12 cellular contexts compared by ENCODE assay signal in genomic region chr11:64353761-64354506, GRCh38. TPM values are rescaled to one million over a fixed set of nuclear protein-coding genes. Genes with fewer than 3 reads are reported as not detected.
DNase-seq lines count a peak whose midpoint lies in the region; ATAC-seq, FAIRE-seq and TF ChIP-seq lines count a peak whose summit lies in the region.
"Had no signal": no experiment of that assay in that cellular context is flagged by ENCODE, and none has a peak within 500 bp of the region (broad histone marks: within the 10 kb centered on the region; RNA-seq: fewer than 3 reads in every experiment).

No MANE protein-coding gene starts in this region.

- no peak overlapping the region for H3K18ac ChIP-seq in IMR-90 (ENCODE audit: low read depth, low read length)

- TF ChIP-seq CTCF in IMR-90 (conservative IDR thresholded peaks at IDR 0.05; ENCODE audit: low read depth, low read length): no peak
- TF ChIP-seq CTCF in K562 (IDR thresholded peaks at IDR 0.05 in 2 of 3, conservative IDR thresholded peaks at IDR 0.05 in 1 of 3; ENCODE audit: insufficient read depth in 2 of 3, low read depth in 1 of 3, low read length in 3 of 3): no peak
- TF ChIP-seq CTCF in right lobe of liver (IDR thresholded peaks at IDR 0.05): no peak

- peak overlapping the region; percentile 26 for H2AK9ac ChIP-seq in IMR-90 (replicated peaks; ENCODE audit: low read depth, low read length, poor library complexity)

- TF ChIP-seq RAD21 in IMR-90 (IDR thresholded peaks at IDR 0.05; ENCODE audit: low read length) (no peak), K562 (CRISPR knock-in tag; conservative IDR thresholded peaks at IDR 0.05 in 1 of 2, IDR thresholded peaks at IDR 0.05 in 1 of 2) (no peak)

- peaks cover 0 to 45% (median 0%) of the 10 kb centered on the region in 11 experiments; a peak in 7 of 22 replicates for H3K27me3 ChIP-seq in BLaER1 treated with 17β-estradiol and CSF1 and Interleukin-3, amounts not matched to agents 10 nM and 100 nM
- H3K27me3 ChIP-seq in IMR-90 (ENCODE audit: control insufficient read depth, insufficient read depth, low read length) (no peaks in the 10 kb centered on the region), K562 (ENCODE audit: control insufficient read depth in 2 of 2, insufficient read depth in 2 of 2, low read length in 2 of 2) (no peaks in the 10 kb centered on the region), right lobe of liver (no peaks in the 10 kb centered on the region)

- no peak for TF ChIP-seq EP300 in K562 (IDR thresholded peaks at IDR 0.05; ENCODE audit: low read length)

- H2BK20ac ChIP-seq in IMR-90 (ENCODE audit: low read depth, low read length): no peak overlapping the region

- H2AFZ ChIP-seq in IMR-90 (replicated peaks; ENCODE audit: low read length, poor library complexity) (no peak overlapping the region), K562 (ENCODE audit: low read depth, low read length) (no peak overlapping the region)

- no peak for FAIRE-seq in K562 (lab: Jason Lieb, UNC)
- FAIRE-seq: D721Med had no signal

- no peak overlapping the region for H3K56ac ChIP-seq in IMR-90 (ENCODE audit: extremely low read depth, insufficient read depth, low read length)

- peaks cover 0 to 31% (median 15%) of the 10 kb centered on the region in 11 experiments; a peak in 11 of 22 replicates for H4K20me1 ChIP-seq in BLaER1 treated with 17β-estradiol and CSF1 and Interleukin-3, amounts not matched to agents 10 nM and 100 nM
- H4K20me1 ChIP-seq in IMR-90 (ENCODE audit: insufficient read depth, low read length) (no peaks in the 10 kb centered on the region), K562 (replicated peaks; ENCODE audit: control insufficient read depth, insufficient read depth, low read length) (no peaks in the 10 kb centered on the region)

- no peak overlapping the region for H2BK5ac ChIP-seq in IMR-90 (ENCODE audit: low read depth, low read length, poor library complexity, severe bottlenecking)

- peak overlapping the region in 3 of 11 experiments; percentile 14 to 61 (median 56); a peak in 4 of 22 replicates for H3K9ac ChIP-seq in BLaER1 treated with 17β-estradiol and CSF1 and Interleukin-3, amounts not matched to agents 10 nM and 100 nM
- H3K9ac ChIP-seq in IMR-90 (ENCODE audit: low read depth, low read length) (no peak overlapping the region), K562 (ENCODE audit: insufficient read depth in 1 of 2, low read depth in 2 of 2, low read length in 2 of 2) (peak overlapping the region in 1 of 2 experiments; percentile 53; a peak in 2 of 4 replicates)

- no peak overlapping the region for H3K14ac ChIP-seq in IMR-90 (replicated peaks; ENCODE audit: low read depth, low read length)

- peaks cover 66 to 99% (median 96%) of the 10 kb centered on the region in 10 experiments for H3K4me1 ChIP-seq in BLaER1 treated with 17β-estradiol and CSF1 and Interleukin-3, amounts not matched to agents 10 nM and 100 nM
- H3K4me1 ChIP-seq in IMR-90 (ENCODE audit: control insufficient read depth, insufficient read depth, low read length): peaks cover 20% of the 10 kb centered on the region
- H3K4me1 ChIP-seq in K562 (replicated peaks in 1 of 2; ENCODE audit: control insufficient read depth in 2 of 2, insufficient read depth in 2 of 2, low read length in 2 of 2): peaks cover 32 to 84% of the 10 kb centered on the region in 2 experiments
- H3K4me1 ChIP-seq in right lobe of liver: peaks cover 0 to 21% (median 2%) of the 10 kb centered on the region in 4 donors

- no peak overlapping the region for H3K4me3 ChIP-seq in BLaER1 treated with 17β-estradiol and CSF1 and Interleukin-3, amounts not matched to agents 10 nM and 100 nM
- no peak overlapping the region for H3K4me3 ChIP-seq in IMR-90 (ENCODE audit: insufficient read depth, low read depth, low read length)
- no peak overlapping the region for H3K4me3 ChIP-seq in K562
- H3K4me3 ChIP-seq in right lobe of liver: no peak overlapping the region

- CTCF ChIA-PET in IMR-90 (lab: Yijun Ruan, JAX): interaction anchor here (1.6 to 2.8 kb wide), 2 partner anchors 22 to 36 kb away, joined by 17 to 27 read pairs; partner anchors contain the start of genes PRDX5 and TRMT112
- CTCF ChIA-PET in K562 (lab: Yijun Ruan, JAX; ENCODE audit: low intra/inter-chr PET ratio): interaction anchor here (0.8 to 2.5 kb wide), 2 partner anchors 37 to 82 kb away, joined by 4 to 19 read pairs; partner anchors contain the start of genes PRDX5 and TRMT112

- no peak overlapping the region for H2BK120ac ChIP-seq in IMR-90 (ENCODE audit: low read depth, low read length)

- H2BK15ac ChIP-seq in IMR-90 (ENCODE audit: low read depth, low read length): no peak overlapping the region

- POLR2A ChIA-PET in IMR-90 (lab: Charles Lee; ENCODE audit: unreplicated experiment) (no interaction called here), K562 (lab: Yijun Ruan, JAX) (interaction anchor here (0.6 to 3.0 kb wide), 5 partner anchors 12 to 111 kb away, joined by 3 to 20 read pairs (median 3); no protein-coding TSS in a partner anchor)

- in situ Hi-C loops in IMR-90 (cut with MboI; ENCODE audit: low sequenced_read_pairs) (no loop called here), K562 (cut with MboI) (no loop called here)

- H3K23ac ChIP-seq in IMR-90 (ENCODE audit: low read depth, low read length): no peak overlapping the region

- peaks cover 15% of the 10 kb centered on the region; the same call in 2 of the 3 replicates for H3K79me2 ChIP-seq in K562 (ENCODE audit: control insufficient read depth, insufficient read depth, low read length)

- no peaks in the 10 kb centered on the region for H3K36me3 ChIP-seq in BLaER1 treated with 17β-estradiol and CSF1 and Interleukin-3, amounts not matched to agents 10 nM and 100 nM
- H3K36me3 ChIP-seq in IMR-90 (ENCODE audit: control insufficient read depth, insufficient read depth, low read length): no peaks in the 10 kb centered on the region
- H3K36me3 ChIP-seq in K562 (ENCODE audit: control insufficient read depth, insufficient read depth, low read length): no peaks in the 10 kb centered on the region
- no peaks in the 10 kb centered on the region for H3K36me3 ChIP-seq in right lobe of liver

- ATAC-seq in IMR-90 (ENCODE audit: low read depth) (no peak), K562 (no peak), right lobe of liver (peak in 1 of 4 donors; percentile 36), GM18505 (IDR thresholded peaks at IDR 0.05; ENCODE audit: unreplicated experiment) (no peak), sciatic nerve (no peak)
- ATAC-seq: HCT116 had no signal

- no TSS peak for BruUV-seq in IMR-90 (replicated peaks; lab: Mats Ljungman, UMichigan)
- no TSS peak for BruUV-seq in K562 (replicated peaks; lab: Mats Ljungman, UMichigan)

- no peak overlapping the region for H3K27ac ChIP-seq in BLaER1 treated with 17β-estradiol and CSF1 and Interleukin-3, amounts not matched to agents 10 nM and 100 nM
- H3K27ac ChIP-seq in IMR-90 (ENCODE audit: insufficient read depth, low read length) (no peak overlapping the region), K562 (ENCODE audit: extremely low read depth, low read depth, low read length) (no peak overlapping the region), right lobe of liver (no peak overlapping the region)

- TF ChIP-seq POLR2A in IMR-90 (IDR thresholded peaks at IDR 0.05; ENCODE audit: low read depth, low read length): no peak
- TF ChIP-seq POLR2A in K562 (conservative IDR thresholded peaks at IDR 0.05): no peak
- TF ChIP-seq POLR2A in right lobe of liver (IDR thresholded peaks at IDR 0.05): no peak
- no peak for TF ChIP-seq POLR2A in GM18505 (IDR thresholded peaks at IDR 0.05; ENCODE audit: borderline replicate concordance, extremely low read depth, insufficient read depth, insufficient read length)

- no peaks in the 10 kb centered on the region for H3K9me3 ChIP-seq in BLaER1 treated with 17β-estradiol and CSF1 and Interleukin-3, amounts not matched to agents 10 nM and 100 nM (replicated peaks in 1 of 11)
- H3K9me3 ChIP-seq in IMR-90 (ENCODE audit: control insufficient read depth, insufficient read depth, low read length) (no peaks in the 10 kb centered on the region), K562 (replicated peaks; ENCODE audit: control insufficient read depth, insufficient read depth, low read depth, low read length) (no peaks in the 10 kb centered on the region), right lobe of liver (no peaks in the 10 kb centered on the region)

- peaks cover 0 to 18% of the 10 kb centered on the region in 2 experiments; a peak in 3 of 4 replicates for H3K79me1 ChIP-seq in IMR-90 (ENCODE audit: low read depth in 1 of 2, low read length in 2 of 2)

- no peak overlapping the region for H4K91ac ChIP-seq in IMR-90 (ENCODE audit: insufficient read depth, low read depth, low read length)

- H2AK5ac ChIP-seq in IMR-90 (ENCODE audit: low read depth, low read length): no peak overlapping the region

- no peak overlapping the region for H3K4ac ChIP-seq in IMR-90 (ENCODE audit: low read depth, low read length)

- no CpG with 5 or more reads among the region's 16 CpGs for WGBS in IMR-90 (ENCODE audit: extremely low coverage in 2 of 2, insufficient read length in 1 of 2), 2 experiments
- 64% methylated on average over 11 of the region's 16 CpGs for WGBS in K562 (ENCODE audit: insufficient coverage, low coverage, missing lambda C conversion rate)
- 83% methylated on average over 2 of the region's 16 CpGs for WGBS in right lobe of liver (ENCODE audit: insufficient coverage, low coverage, low lambda C conversion rate, missing lambda C conversion rate)

- DNase-seq in IMR-90 (no peak), K562 (ENCODE audit: extremely low read depth in 1 of 4, low spot score in 3 of 4) (no peak), right lobe of liver (peak in 2 of 3 donors; percentile 45 to 64), OCI-M2 (lab: John Stamatoyannopoulos, UW; ENCODE audit: unreplicated experiment) (no peak), sciatic nerve (ENCODE audit: low spot score) (no peak)
- DNase-seq: NCI-H1694 treated with DMSO at 0.1 percent for 48 hours, NCI-H524, Right ventricle myocardium superior had no signal

- H3K9me1 ChIP-seq in IMR-90 (ENCODE audit: insufficient read depth, low read length): peaks cover 10% of the 10 kb centered on the region; the same call in 1 of the 2 replicates
- peaks cover 3% of the 10 kb centered on the region for H3K9me1 ChIP-seq in K562 (ENCODE audit: control insufficient read depth, insufficient read depth, low read length)

- H3K4me2 ChIP-seq in BLaER1 treated with 17β-estradiol and CSF1 and Interleukin-3, amounts not matched to agents 10 nM and 100 nM: peak overlapping the region in 9 of 11 experiments; percentile 79 to 99 (median 94); a peak in 19 of 22 replicates
- H3K4me2 ChIP-seq in IMR-90 (ENCODE audit: low read depth, low read length) (no peak overlapping the region), K562 (ENCODE audit: insufficient read depth, low read length) (no peak overlapping the region)

- no peak overlapping the region for H4K8ac ChIP-seq in IMR-90 (ENCODE audit: low read depth in 2 of 2, low read length in 2 of 2)

- intact Hi-C loops in IMR-90 (cut with micrococcal nuclease): no loop called here
- intact Hi-C loops in K562 (cut with micrococcal nuclease): no loop called here
- intact Hi-C loops in right lobe of liver (cut with DNase I): no loop called here
- intact Hi-C loops in sciatic nerve (cut with DNase I): no loop called here

- H4K5ac ChIP-seq in IMR-90 (ENCODE audit: low read depth, low read length): no peak overlapping the region

- dilution Hi-C loops in IMR-90 (cut with HindIII; ENCODE audit: low sequenced_read_pairs, unreplicated experiment): no loop called here

RNA-seq across cellular contexts. Expression of gene RPS6KA4, which starts 5.0 kb away (rescaled TPM):
- 43.3 and 52.9 TPM in 2 replicates for total RNA-seq in IMR-90 (2012; rRNA removed)
- polyA plus RNA-seq in IMR-90 (2012; rRNA removed): 38.8 and 46.7 TPM in 2 replicates
- 36.4 and 60.6 TPM in 2 replicates for polyA plus RNA-seq in IMR-90 (2012; cell fraction: cytosol; rRNA removed)
- polyA plus RNA-seq in IMR-90 (2012; cell fraction: nucleus; rRNA removed; ENCODE audit: low replicate concordance): 52.0 and 125 TPM in 2 replicates
- 33.5 and 109 TPM in 2 replicates for total RNA-seq in K562 (2011; cell fraction: chromatin; rRNA removed; ENCODE audit: low replicate concordance)
- total RNA-seq in K562 (2011; cell fraction: nucleolus; rRNA removed): 69.5 and 71.5 TPM in 2 replicates
- 35.5 and 40.0 TPM in 2 replicates for total RNA-seq in K562 (2011; cell fraction: nucleoplasm; rRNA removed)
- total RNA-seq in K562 (2014; rRNA removed): 19.1 and 23.0 TPM in 2 replicates
- 4.5 and 7.2 TPM in 2 replicates for total RNA-seq in K562 (2014; rRNA removed; fragmentation: Illumina TruSeq; extraction: Trizol)
- total RNA-seq in K562 (2015; rRNA removed; fragmentation: Illumina TruSeq; extraction: Trizol): 13.3 and 15.6 TPM in 2 replicates
- 20.4 and 23.8 TPM in 2 replicates for total RNA-seq in K562 (2021)
- 9.8 and 12.0 TPM in 2 replicates for polyA plus RNA-seq in K562 (2011; rRNA removed)
- polyA plus RNA-seq in K562 (2011; cell fraction: cytosol; rRNA removed): 8.3 and 20.1 TPM in 2 replicates
- polyA plus RNA-seq in K562 (2011; cell fraction: nucleus; rRNA removed): 42.6 and 76.4 TPM in 2 replicates
- 16.0 and 24.3 TPM in 2 replicates for polyA plus RNA-seq in K562 (2012)
- polyA plus RNA-seq in K562 (2014; fragmentation: Illumina TruSeq; extraction: Trizol): 6.7 and 10.2 TPM in 2 replicates
- under 1 TPM; 0.15 to 0.27 TPM for polyA plus RNA-seq in K562 (2014; fragmentation: Nextera tagmentation; extraction: Ambion mirVana)
- 16.0 and 17.3 TPM in 2 replicates for polyA plus RNA-seq in K562 (2014; rRNA removed)
- polyA minus RNA-seq in K562 (2011; rRNA and poly(A)+ RNA removed): 4.6 and 9.7 TPM in 2 replicates
- polyA minus RNA-seq in K562 (2011; cell fraction: cytosol; rRNA and poly(A)+ RNA removed): 13.5 and 19.8 TPM in 2 replicates
- 24.9 and 30.8 TPM in 2 replicates for polyA minus RNA-seq in K562 (2011; cell fraction: nucleus; rRNA and poly(A)+ RNA removed)
- total RNA-seq in right lobe of liver: 10 to 100 TPM in 3 of 6 experiments, 1 to 10 TPM in 3; 6.6 to 17.9 (median 10.3) TPM
- total RNA-seq in sciatic nerve: 23.8 TPM

RNA-seq across cellular contexts. Expression of gene CCDC88B, which starts 13.9 kb away (rescaled TPM):
- total RNA-seq in IMR-90 (2012; rRNA removed) (1.3 and 1.7 TPM in 2 replicates), K562 (2014; rRNA removed) (15.2 and 16.1 TPM in 2 replicates), K562 (2014; rRNA removed; fragmentation: Illumina TruSeq; extraction: Trizol) (2.7 and 4.7 TPM in 2 replicates), K562 (2015; rRNA removed; fragmentation: Illumina TruSeq; extraction: Trizol) (10.3 and 12.1 TPM in 2 replicates), K562 (2021) (11.9 and 13.0 TPM in 2 replicates), right lobe of liver (10 to 100 TPM in 1 of 6 experiments, 1 to 10 TPM in 5; 2.4 to 10.6 (median 4.9) TPM), sciatic nerve (12.9 TPM)
- polyA plus RNA-seq in IMR-90 (2012; rRNA removed) (2.5 and 3.1 TPM in 2 replicates), K562 (2011; rRNA removed) (5.2 and 10.7 TPM in 2 replicates), K562 (2014; fragmentation: Illumina TruSeq; extraction: Trizol) (7.9 and 13.4 TPM in 2 replicates), K562 (2014; fragmentation: Nextera tagmentation; extraction: Ambion mirVana) (1 to 10 TPM in 1 of 2 experiments, under 1 TPM in 1; 0.13 to 1.7 TPM), K562 (2014; rRNA removed) (16.3 and 18.1 TPM in 2 replicates)
- 2.6 and 2.9 TPM in 2 replicates for polyA plus RNA-seq in IMR-90 (2012; cell fraction: cytosol; rRNA removed)
- 2.4 and 3.8 TPM in 2 replicates for polyA plus RNA-seq in IMR-90 (2012; cell fraction: nucleus; rRNA removed; ENCODE audit: low replicate concordance)
- total RNA-seq in K562 (2011; cell fraction: chromatin; rRNA removed; ENCODE audit: low replicate concordance): 6.1 and 13.7 TPM in 2 replicates
- 8.7 and 12.0 TPM in 2 replicates for total RNA-seq in K562 (2011; cell fraction: nucleolus; rRNA removed)
- 7.3 and 11.5 TPM in 2 replicates for total RNA-seq in K562 (2011; cell fraction: nucleoplasm; rRNA removed)
- 10.3 and 16.8 TPM in 2 replicates for polyA plus RNA-seq in K562 (2011; cell fraction: cytosol; rRNA removed)
- polyA plus RNA-seq in K562 (2011; cell fraction: nucleus; rRNA removed): 13.5 and 14.6 TPM in 2 replicates
- 10.6 and 21.0 TPM in 2 replicates for polyA plus RNA-seq in K562 (2012)
- 1.2 and 1.5 TPM in 2 replicates for polyA minus RNA-seq in K562 (2011; rRNA and poly(A)+ RNA removed)
- 2.2 and 7.0 TPM in 2 replicates for polyA minus RNA-seq in K562 (2011; cell fraction: cytosol; rRNA and poly(A)+ RNA removed)
- 2.2 and 5.9 TPM in 2 replicates for polyA minus RNA-seq in K562 (2011; cell fraction: nucleus; rRNA and poly(A)+ RNA removed)

RNA-seq across cellular contexts. Expression of gene PRDX5, which starts 36.0 kb away (rescaled TPM):
- total RNA-seq in IMR-90 (2012; rRNA removed): 120 and 160 TPM in 2 replicates
- polyA plus RNA-seq in IMR-90 (2012; rRNA removed): 292 and 332 TPM in 2 replicates
- polyA plus RNA-seq in IMR-90 (2012; cell fraction: cytosol; rRNA removed): 766 and 775 TPM in 2 replicates
- 159 and 265 TPM in 2 replicates for polyA plus RNA-seq in IMR-90 (2012; cell fraction: nucleus; rRNA removed; ENCODE audit: low replicate concordance)
- 9.0 and 17.1 TPM in 2 replicates for total RNA-seq in K562 (2011; cell fraction: chromatin; rRNA removed; ENCODE audit: low replicate concordance)
- total RNA-seq in K562 (2011; cell fraction: nucleolus; rRNA removed): 29.9 and 32.4 TPM in 2 replicates
- total RNA-seq in K562 (2011; cell fraction: nucleoplasm; rRNA removed): 24.6 and 37.6 TPM in 2 replicates
- 252 and 268 TPM in 2 replicates for total RNA-seq in K562 (2014; rRNA removed)
- total RNA-seq in K562 (2014; rRNA removed; fragmentation: Illumina TruSeq; extraction: Trizol): 73.0 and 93.8 TPM in 2 replicates
- 200 and 204 TPM in 2 replicates for total RNA-seq in K562 (2015; rRNA removed; fragmentation: Illumina TruSeq; extraction: Trizol)
- total RNA-seq in K562 (2021): 124 and 154 TPM in 2 replicates
- 224 and 254 TPM in 2 replicates for polyA plus RNA-seq in K562 (2011; rRNA removed)
- 384 and 485 TPM in 2 replicates for polyA plus RNA-seq in K562 (2011; cell fraction: cytosol; rRNA removed)
- polyA plus RNA-seq in K562 (2011; cell fraction: nucleus; rRNA removed): 86.4 and 132 TPM in 2 replicates
- polyA plus RNA-seq in K562 (2012): 288 and 343 TPM in 2 replicates
- 209 and 212 TPM in 2 replicates for polyA plus RNA-seq in K562 (2014; fragmentation: Illumina TruSeq; extraction: Trizol)
- polyA plus RNA-seq in K562 (2014; fragmentation: Nextera tagmentation; extraction: Ambion mirVana): 10 to 100 TPM; 40.8 to 64.2 TPM
- polyA plus RNA-seq in K562 (2014; rRNA removed): 327 and 356 TPM in 2 replicates
- polyA minus RNA-seq in K562 (2011; rRNA and poly(A)+ RNA removed): 63.6 and 63.9 TPM in 2 replicates
- 41.2 and 61.9 TPM in 2 replicates for polyA minus RNA-seq in K562 (2011; cell fraction: cytosol; rRNA and poly(A)+ RNA removed)
- polyA minus RNA-seq in K562 (2011; cell fraction: nucleus; rRNA and poly(A)+ RNA removed): 10.1 and 14.3 TPM in 2 replicates
- total RNA-seq in right lobe of liver: 100 to 1,000 TPM in 2 of 6 experiments, 10 to 100 TPM in 4; 84.0 to 172 (median 89.3) TPM
- total RNA-seq in sciatic nerve: 143 TPM

RNA-seq across cellular contexts. Expression of gene TRMT112, which starts 36.6 kb away (rescaled TPM):
- total RNA-seq in IMR-90 (2012; rRNA removed) (202 and 206 TPM in 2 replicates), K562 (2014; rRNA removed) (391 and 444 TPM in 2 replicates), K562 (2014; rRNA removed; fragmentation: Illumina TruSeq; extraction: Trizol) (126 and 162 TPM in 2 replicates), K562 (2015; rRNA removed; fragmentation: Illumina TruSeq; extraction: Trizol) (283 and 300 TPM in 2 replicates), K562 (2021) (274 and 296 TPM in 2 replicates), right lobe of liver (100 to 1,000 TPM in 2 of 6 experiments, 10 to 100 TPM in 4; 58.0 to 122 (median 85.3) TPM), sciatic nerve (149 TPM)
- polyA plus RNA-seq in IMR-90 (2012; rRNA removed) (173 and 206 TPM in 2 replicates), K562 (2011; rRNA removed) (242 and 243 TPM in 2 replicates), K562 (2014; fragmentation: Illumina TruSeq; extraction: Trizol) (266 and 297 TPM in 2 replicates), K562 (2014; fragmentation: Nextera tagmentation; extraction: Ambion mirVana) (100 to 1,000 TPM; 358 to 423 TPM), K562 (2014; rRNA removed) (377 and 449 TPM in 2 replicates)
- polyA plus RNA-seq in IMR-90 (2012; cell fraction: cytosol; rRNA removed): 669 and 1,019 TPM in 2 replicates
- polyA plus RNA-seq in IMR-90 (2012; cell fraction: nucleus; rRNA removed; ENCODE audit: low replicate concordance): 158 and 162 TPM in 2 replicates
- total RNA-seq in K562 (2011; cell fraction: chromatin; rRNA removed; ENCODE audit: low replicate concordance): 18.1 and 37.2 TPM in 2 replicates
- 57.9 and 58.8 TPM in 2 replicates for total RNA-seq in K562 (2011; cell fraction: nucleolus; rRNA removed)
- total RNA-seq in K562 (2011; cell fraction: nucleoplasm; rRNA removed): 45.5 and 47.9 TPM in 2 replicates
- 309 and 352 TPM in 2 replicates for polyA plus RNA-seq in K562 (2011; cell fraction: cytosol; rRNA removed)
- polyA plus RNA-seq in K562 (2011; cell fraction: nucleus; rRNA removed): 114 and 135 TPM in 2 replicates
- polyA plus RNA-seq in K562 (2012): 219 and 519 TPM in 2 replicates
- polyA minus RNA-seq in K562 (2011; rRNA and poly(A)+ RNA removed): 48.4 and 49.7 TPM in 2 replicates
- polyA minus RNA-seq in K562 (2011; cell fraction: cytosol; rRNA and poly(A)+ RNA removed): 63.0 and 85.5 TPM in 2 replicates
- polyA minus RNA-seq in K562 (2011; cell fraction: nucleus; rRNA and poly(A)+ RNA removed): 25.0 and 38.7 TPM in 2 replicates

RNA-seq across cellular contexts. Expression of gene ESRRA, which starts 48.6 kb away (rescaled TPM):
- 10.2 and 10.3 TPM in 2 replicates for total RNA-seq in IMR-90 (2012; rRNA removed)
- polyA plus RNA-seq in IMR-90 (2012; rRNA removed): 15.0 and 15.8 TPM in 2 replicates
- polyA plus RNA-seq in IMR-90 (2012; cell fraction: cytosol; rRNA removed): 18.8 and 20.4 TPM in 2 replicates
- 16.3 and 44.0 TPM in 2 replicates for polyA plus RNA-seq in IMR-90 (2012; cell fraction: nucleus; rRNA removed; ENCODE audit: low replicate concordance)
- total RNA-seq in K562 (2011; cell fraction: chromatin; rRNA removed; ENCODE audit: low replicate concordance): 59.5 and 126 TPM in 2 replicates
- total RNA-seq in K562 (2011; cell fraction: nucleolus; rRNA removed): 77.2 and 79.9 TPM in 2 replicates
- 58.7 and 66.9 TPM in 2 replicates for total RNA-seq in K562 (2011; cell fraction: nucleoplasm; rRNA removed)
- 89.2 and 89.7 TPM in 2 replicates for total RNA-seq in K562 (2014; rRNA removed)
- total RNA-seq in K562 (2014; rRNA removed; fragmentation: Illumina TruSeq; extraction: Trizol): 13.8 and 17.3 TPM in 2 replicates
- total RNA-seq in K562 (2015; rRNA removed; fragmentation: Illumina TruSeq; extraction: Trizol): 30.3 and 31.4 TPM in 2 replicates
- total RNA-seq in K562 (2021): 76.5 and 84.1 TPM in 2 replicates
- 23.7 and 35.6 TPM in 2 replicates for polyA plus RNA-seq in K562 (2011; rRNA removed)
- polyA plus RNA-seq in K562 (2011; cell fraction: cytosol; rRNA removed): 35.4 and 60.9 TPM in 2 replicates
- 37.9 and 54.0 TPM in 2 replicates for polyA plus RNA-seq in K562 (2011; cell fraction: nucleus; rRNA removed)
- 31.8 and 58.2 TPM in 2 replicates for polyA plus RNA-seq in K562 (2012)
- polyA plus RNA-seq in K562 (2014; fragmentation: Illumina TruSeq; extraction: Trizol): 15.3 and 27.6 TPM in 2 replicates
- polyA plus RNA-seq in K562 (2014; fragmentation: Nextera tagmentation; extraction: Ambion mirVana): 1 to 10 TPM in 1 of 2 experiments, under 1 TPM in 1; 0.27 to 1.0 TPM
- polyA plus RNA-seq in K562 (2014; rRNA removed): 69.0 and 75.5 TPM in 2 replicates
- polyA minus RNA-seq in K562 (2011; rRNA and poly(A)+ RNA removed): 12.5 and 13.5 TPM in 2 replicates
- 20.4 and 30.5 TPM in 2 replicates for polyA minus RNA-seq in K562 (2011; cell fraction: cytosol; rRNA and poly(A)+ RNA removed)
- polyA minus RNA-seq in K562 (2011; cell fraction: nucleus; rRNA and poly(A)+ RNA removed): 20.6 and 21.5 TPM in 2 replicates
- 10 to 100 TPM; 28.5 to 82.6 (median 47.7) TPM for total RNA-seq in right lobe of liver
- total RNA-seq in sciatic nerve: 17.4 TPM

Comparison
In these comparisons a context has a peak if more than half of its experiments do, and no peak if none do; other contexts are left out.
1. H3K4me2 ChIP-seq: peak in BLaER1 treated with 17β-estradiol and CSF1 and Interleukin-3, amounts not matched to agents 10 nM and 100 nM (9 of 11); none in IMR-90 (single experiment) and K562 (single experiment).
2. DNase-seq: peak in right lobe of liver (2 of 3); none in IMR-90 (single experiment), K562 (0 of 4), OCI-M2 (single experiment) and sciatic nerve (single experiment).